In genomic region chr12:56041579-56042429, GRCh38 we compare ENCODE assay signal across 8 cellular contexts. TPM values are rescaled to one million over a fixed set of nuclear protein-coding genes. Genes with fewer than 3 reads are reported as not detected.
A peak's percentile ranks its signal among the peaks of the same experiment; 100 is the strongest.
DNase-seq lines count a peak whose midpoint lies in the region; ATAC-seq and TF ChIP-seq lines count a peak whose summit lies in the region.

RPS26 (plus strand) TSS chr12:56041918; CDS start chr12:56042167, 249 bp downstream.

- TF ChIP-seq CTCF in coronary artery (IDR thresholded peaks at IDR 0.05): no peak

- H3K27ac Mint-ChIP-seq in activated CD4-positive, alpha-beta T cell treated with anti-CD3 and anti-CD28 coated beads, Interleukin-2, amount 10 ng/mL, durations not matched to agents 24 days and 14 days: peak within 1 kb of the TSS; percentile 99

- peaks cover 51% of the 10 kb centered on the region for H3K36me3 Mint-ChIP-seq in activated CD4-positive, alpha-beta T cell treated with anti-CD3 and anti-CD28 coated beads, Interleukin-2, amount 10 ng/mL, durations not matched to agents 24 days and 14 days (ENCODE audit: low read depth)

- intact Hi-C loops in activated CD4-positive, alpha-beta T cell treated with anti-CD3 and anti-CD28 coated beads, Interleukin-2, amount 10 ng/mL, durations not matched to agents 24 days and 14 days (cut with micrococcal nuclease): loop anchor here (1.0 to 2.0 kb wide), 9 partner anchors 13 to 303 kb away; partner anchors contain the start of genes IKZF4, PA2G4, PYM1 and RAB5B
- intact Hi-C loops in left colon (cut with DNase I, micrococcal nuclease): no loop called here

- H3K4me1 Mint-ChIP-seq in activated CD4-positive, alpha-beta T cell treated with anti-CD3 and anti-CD28 coated beads, Interleukin-2, amount 10 ng/mL, durations not matched to agents 24 days and 14 days: peaks cover 50% of the 10 kb centered on the region

- ATAC-seq in GM19324 (IDR thresholded peaks at IDR 0.05; ENCODE audit: low FRiP score, unreplicated experiment) (peak; percentile 95), HG03469 (IDR thresholded peaks at IDR 0.05; ENCODE audit: unreplicated experiment) (peak; percentile 73), left colon (peak; percentile 81)

- no peaks in the 10 kb centered on the region for H3K27me3 Mint-ChIP-seq in activated CD4-positive, alpha-beta T cell treated with anti-CD3 and anti-CD28 coated beads, Interleukin-2, amount 10 ng/mL, durations not matched to agents 24 days and 14 days

- H3K4me3 Mint-ChIP-seq in activated CD4-positive, alpha-beta T cell treated with anti-CD3 and anti-CD28 coated beads, Interleukin-2, amount 10 ng/mL, durations not matched to agents 24 days and 14 days: peak within 1 kb of the TSS; percentile 100

- DNase-seq in C1 segment of cervical spinal cord (lab: John Stamatoyannopoulos, UW) (peak; percentile 68 to 97 (median 92)), NCI-H526 (lab: John Stamatoyannopoulos, UW) (peak; percentile 98 to 99), coronary artery (ENCODE audit: low spot score) (peak; percentile 99), left colon (peak; percentile 95 to 98)
- peak; percentile 97 for DNase-seq in activated CD4-positive, alpha-beta T cell treated with anti-CD3 and anti-CD28 coated beads, Interleukin-2, amount 10 ng/mL, durations not matched to agents 24 days and 14 days
- DNase-seq in stimulated activated CD4-positive, alpha-beta T cell treated with anti-CD3 and anti-CD28 coated beads, Interleukin-1b, Interleukin-23, amount 100 ng/mL, for 48 hours: peak; percentile 96

- H3K4me3 ChIP-seq in coronary artery: peak within 1 kb of the TSS; percentile 79

- peak within 1 kb of the TSS; percentile 80 to 98 for H3K27ac ChIP-seq in coronary artery

- no peaks in the 10 kb centered on the region for H3K9me3 Mint-ChIP-seq in activated CD4-positive, alpha-beta T cell treated with anti-CD3 and anti-CD28 coated beads, Interleukin-2, amount 10 ng/mL, durations not matched to agents 24 days and 14 days

RNA-seq across cellular contexts. Expression of gene RPS26, which starts in this region (rescaled TPM):
- total RNA-seq in activated CD4-positive, alpha-beta T cell treated with anti-CD3 and anti-CD28 coated beads, Interleukin-2, amount 10 ng/mL, durations not matched to agents 24 days and 14 days: 40.5 and 46.3 TPM in 2 replicates
- total RNA-seq in left colon: 10 to 100 TPM; 54.5 to 73.9 TPM

Comparison
In these comparisons a context has a peak if more than half of its experiments do, and no peak if none do; other contexts are left out.
1. Peak in every context shown above with its lines: DNase-seq, ATAC-seq, H3K4me3 ChIP-seq and H3K27ac ChIP-seq.